Comparison of ENCODE assay signal across 1 cellular context in genomic region chr15:76931397-76932089, GRCh38.
A peak's percentile ranks its signal among the peaks of the same experiment; 100 is the strongest.
TF ChIP-seq lines count a peak whose summit lies in the region.

Gene RCN2, plus strand, starts transcription at chr15:76931749. Its CDS starts 93 bp downstream, at chr15:76931842.

TF ChIP-seq in HepG2, 621 proteins besides CTCF, POLR2A, EP300 and RAD21 (continued from another document and continues in another):
- TF ChIP-seq, protein P1, sequence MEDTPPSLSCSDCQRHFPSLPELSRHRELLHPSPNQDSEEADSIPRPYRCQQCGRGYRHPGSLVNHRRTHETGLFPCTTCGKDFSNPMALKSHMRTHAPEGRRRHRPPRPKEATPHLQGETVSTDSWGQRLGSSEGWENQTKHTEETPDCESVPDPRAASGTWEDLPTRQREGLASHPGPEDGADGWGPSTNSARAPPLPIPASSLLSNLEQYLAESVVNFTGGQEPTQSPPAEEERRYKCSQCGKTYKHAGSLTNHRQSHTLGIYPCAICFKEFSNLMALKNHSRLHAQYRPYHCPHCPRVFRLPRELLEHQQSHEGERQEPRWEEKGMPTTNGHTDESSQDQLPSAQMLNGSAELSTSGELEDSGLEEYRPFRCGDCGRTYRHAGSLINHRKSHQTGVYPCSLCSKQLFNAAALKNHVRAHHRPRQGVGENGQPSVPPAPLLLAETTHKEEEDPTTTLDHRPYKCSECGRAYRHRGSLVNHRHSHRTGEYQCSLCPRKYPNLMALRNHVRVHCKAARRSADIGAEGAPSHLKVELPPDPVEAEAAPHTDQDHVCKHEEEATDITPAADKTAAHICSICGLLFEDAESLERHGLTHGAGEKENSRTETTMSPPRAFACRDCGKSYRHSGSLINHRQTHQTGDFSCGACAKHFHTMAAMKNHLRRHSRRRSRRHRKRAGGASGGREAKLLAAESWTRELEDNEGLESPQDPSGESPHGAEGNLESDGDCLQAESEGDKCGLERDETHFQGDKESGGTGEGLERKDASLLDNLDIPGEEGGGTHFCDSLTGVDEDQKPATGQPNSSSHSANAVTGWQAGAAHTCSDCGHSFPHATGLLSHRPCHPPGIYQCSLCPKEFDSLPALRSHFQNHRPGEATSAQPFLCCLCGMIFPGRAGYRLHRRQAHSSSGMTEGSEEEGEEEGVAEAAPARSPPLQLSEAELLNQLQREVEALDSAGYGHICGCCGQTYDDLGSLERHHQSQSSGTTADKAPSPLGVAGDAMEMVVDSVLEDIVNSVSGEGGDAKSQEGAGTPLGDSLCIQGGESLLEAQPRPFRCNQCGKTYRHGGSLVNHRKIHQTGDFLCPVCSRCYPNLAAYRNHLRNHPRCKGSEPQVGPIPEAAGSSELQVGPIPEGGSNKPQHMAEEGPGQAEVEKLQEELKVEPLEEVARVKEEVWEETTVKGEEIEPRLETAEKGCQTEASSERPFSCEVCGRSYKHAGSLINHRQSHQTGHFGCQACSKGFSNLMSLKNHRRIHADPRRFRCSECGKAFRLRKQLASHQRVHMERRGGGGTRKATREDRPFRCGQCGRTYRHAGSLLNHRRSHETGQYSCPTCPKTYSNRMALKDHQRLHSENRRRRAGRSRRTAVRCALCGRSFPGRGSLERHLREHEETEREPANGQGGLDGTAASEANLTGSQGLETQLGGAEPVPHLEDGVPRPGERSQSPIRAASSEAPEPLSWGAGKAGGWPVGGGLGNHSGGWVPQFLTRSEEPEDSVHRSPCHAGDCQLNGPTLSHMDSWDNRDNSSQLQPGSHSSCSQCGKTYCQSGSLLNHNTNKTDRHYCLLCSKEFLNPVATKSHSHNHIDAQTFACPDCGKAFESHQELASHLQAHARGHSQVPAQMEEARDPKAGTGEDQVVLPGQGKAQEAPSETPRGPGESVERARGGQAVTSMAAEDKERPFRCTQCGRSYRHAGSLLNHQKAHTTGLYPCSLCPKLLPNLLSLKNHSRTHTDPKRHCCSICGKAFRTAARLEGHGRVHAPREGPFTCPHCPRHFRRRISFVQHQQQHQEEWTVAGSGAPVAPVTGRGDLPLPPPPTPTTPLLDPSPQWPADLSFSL (CRISPR knock-in tag; IDR thresholded peaks at IDR 0.05): no peak
- TF ChIP-seq GATAD2A (CRISPR knock-in tag; IDR thresholded peaks at IDR 0.05): no peak
- no peak for TF ChIP-seq DPF2 (CRISPR knock-in tag; IDR thresholded peaks at IDR 0.05; ENCODE audit: borderline replicate concordance, low read depth)
- TF ChIP-seq, protein P2, sequence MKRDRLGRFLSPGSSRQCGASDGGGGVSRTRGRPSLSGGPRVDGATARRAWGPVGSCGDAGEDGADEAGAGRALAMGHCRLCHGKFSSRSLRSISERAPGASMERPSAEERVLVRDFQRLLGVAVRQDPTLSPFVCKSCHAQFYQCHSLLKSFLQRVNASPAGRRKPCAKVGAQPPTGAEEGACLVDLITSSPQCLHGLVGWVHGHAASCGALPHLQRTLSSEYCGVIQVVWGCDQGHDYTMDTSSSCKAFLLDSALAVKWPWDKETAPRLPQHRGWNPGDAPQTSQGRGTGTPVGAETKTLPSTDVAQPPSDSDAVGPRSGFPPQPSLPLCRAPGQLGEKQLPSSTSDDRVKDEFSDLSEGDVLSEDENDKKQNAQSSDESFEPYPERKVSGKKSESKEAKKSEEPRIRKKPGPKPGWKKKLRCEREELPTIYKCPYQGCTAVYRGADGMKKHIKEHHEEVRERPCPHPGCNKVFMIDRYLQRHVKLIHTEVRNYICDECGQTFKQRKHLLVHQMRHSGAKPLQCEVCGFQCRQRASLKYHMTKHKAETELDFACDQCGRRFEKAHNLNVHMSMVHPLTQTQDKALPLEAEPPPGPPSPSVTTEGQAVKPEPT (CRISPR knock-in tag; IDR thresholded peaks at IDR 0.05; ENCODE audit: low read depth): no peak
- no peak for TF ChIP-seq IKZF4 (CRISPR knock-in tag; IDR thresholded peaks at IDR 0.05; ENCODE audit: borderline replicate concordance, low read depth, not compliant biosample characterization)
- TF ChIP-seq SAFB2 (CRISPR knock-in tag; IDR thresholded peaks at IDR 0.05; ENCODE audit: borderline replicate concordance, low read depth): peak; percentile 81; the same call in 1 of the 2 replicates
- TF ChIP-seq ZNF563 (CRISPR knock-in tag; IDR thresholded peaks at IDR 0.05): peak; percentile 83; the same call in 1 of the 2 replicates
- TF ChIP-seq, protein P3, sequence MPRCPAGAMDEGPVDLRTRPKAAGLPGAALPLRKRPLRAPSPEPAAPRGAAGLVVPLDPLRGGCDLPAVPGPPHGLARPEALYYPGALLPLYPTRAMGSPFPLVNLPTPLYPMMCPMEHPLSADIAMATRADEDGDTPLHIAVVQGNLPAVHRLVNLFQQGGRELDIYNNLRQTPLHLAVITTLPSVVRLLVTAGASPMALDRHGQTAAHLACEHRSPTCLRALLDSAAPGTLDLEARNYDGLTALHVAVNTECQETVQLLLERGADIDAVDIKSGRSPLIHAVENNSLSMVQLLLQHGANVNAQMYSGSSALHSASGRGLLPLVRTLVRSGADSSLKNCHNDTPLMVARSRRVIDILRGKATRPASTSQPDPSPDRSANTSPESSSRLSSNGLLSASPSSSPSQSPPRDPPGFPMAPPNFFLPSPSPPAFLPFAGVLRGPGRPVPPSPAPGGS (CRISPR knock-in tag; IDR thresholded peaks at IDR 0.05): peak; percentile 82
- TF ChIP-seq SIN3A (IDR thresholded peaks at IDR 0.05; ENCODE audit: borderline replicate concordance, low read depth, low read length): no peak; the same call in 1 of the 2 replicates
- TF ChIP-seq EEA1 (CRISPR knock-in tag; IDR thresholded peaks at IDR 0.05; ENCODE audit: borderline replicate concordance): no peak
- TF ChIP-seq ZNF264 (CRISPR knock-in tag; IDR thresholded peaks at IDR 0.05): no peak
- no peak for TF ChIP-seq ZNF569 (CRISPR knock-in tag; IDR thresholded peaks at IDR 0.05; ENCODE audit: borderline replicate concordance)
- peak; percentile 84 for TF ChIP-seq GMEB1 (CRISPR knock-in tag; IDR thresholded peaks at IDR 0.05; ENCODE audit: borderline replicate concordance)
- TF ChIP-seq ZNF10 (CRISPR knock-in tag; IDR thresholded peaks at IDR 0.05; ENCODE audit: borderline replicate concordance, low read depth): no peak
- TF ChIP-seq, protein P4, sequence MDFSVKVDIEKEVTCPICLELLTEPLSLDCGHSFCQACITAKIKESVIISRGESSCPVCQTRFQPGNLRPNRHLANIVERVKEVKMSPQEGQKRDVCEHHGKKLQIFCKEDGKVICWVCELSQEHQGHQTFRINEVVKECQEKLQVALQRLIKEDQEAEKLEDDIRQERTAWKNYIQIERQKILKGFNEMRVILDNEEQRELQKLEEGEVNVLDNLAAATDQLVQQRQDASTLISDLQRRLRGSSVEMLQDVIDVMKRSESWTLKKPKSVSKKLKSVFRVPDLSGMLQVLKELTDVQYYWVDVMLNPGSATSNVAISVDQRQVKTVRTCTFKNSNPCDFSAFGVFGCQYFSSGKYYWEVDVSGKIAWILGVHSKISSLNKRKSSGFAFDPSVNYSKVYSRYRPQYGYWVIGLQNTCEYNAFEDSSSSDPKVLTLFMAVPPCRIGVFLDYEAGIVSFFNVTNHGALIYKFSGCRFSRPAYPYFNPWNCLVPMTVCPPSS (IDR thresholded peaks at IDR 0.05): no peak
- no peak for TF ChIP-seq HOXA9 (CRISPR knock-in tag; IDR thresholded peaks at IDR 0.05; ENCODE audit: borderline replicate concordance)
- TF ChIP-seq, protein P5, sequence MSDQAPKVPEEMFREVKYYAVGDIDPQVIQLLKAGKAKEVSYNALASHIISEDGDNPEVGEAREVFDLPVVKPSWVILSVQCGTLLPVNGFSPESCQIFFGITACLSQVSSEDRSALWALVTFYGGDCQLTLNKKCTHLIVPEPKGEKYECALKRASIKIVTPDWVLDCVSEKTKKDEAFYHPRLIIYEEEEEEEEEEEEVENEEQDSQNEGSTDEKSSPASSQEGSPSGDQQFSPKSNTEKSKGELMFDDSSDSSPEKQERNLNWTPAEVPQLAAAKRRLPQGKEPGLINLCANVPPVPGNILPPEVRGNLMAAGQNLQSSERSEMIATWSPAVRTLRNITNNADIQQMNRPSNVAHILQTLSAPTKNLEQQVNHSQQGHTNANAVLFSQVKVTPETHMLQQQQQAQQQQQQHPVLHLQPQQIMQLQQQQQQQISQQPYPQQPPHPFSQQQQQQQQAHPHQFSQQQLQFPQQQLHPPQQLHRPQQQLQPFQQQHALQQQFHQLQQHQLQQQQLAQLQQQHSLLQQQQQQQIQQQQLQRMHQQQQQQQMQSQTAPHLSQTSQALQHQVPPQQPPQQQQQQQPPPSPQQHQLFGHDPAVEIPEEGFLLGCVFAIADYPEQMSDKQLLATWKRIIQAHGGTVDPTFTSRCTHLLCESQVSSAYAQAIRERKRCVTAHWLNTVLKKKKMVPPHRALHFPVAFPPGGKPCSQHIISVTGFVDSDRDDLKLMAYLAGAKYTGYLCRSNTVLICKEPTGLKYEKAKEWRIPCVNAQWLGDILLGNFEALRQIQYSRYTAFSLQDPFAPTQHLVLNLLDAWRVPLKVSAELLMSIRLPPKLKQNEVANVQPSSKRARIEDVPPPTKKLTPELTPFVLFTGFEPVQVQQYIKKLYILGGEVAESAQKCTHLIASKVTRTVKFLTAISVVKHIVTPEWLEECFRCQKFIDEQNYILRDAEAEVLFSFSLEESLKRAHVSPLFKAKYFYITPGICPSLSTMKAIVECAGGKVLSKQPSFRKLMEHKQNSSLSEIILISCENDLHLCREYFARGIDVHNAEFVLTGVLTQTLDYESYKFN (CRISPR knock-in tag; conservative IDR thresholded peaks at IDR 0.05): 0 out of 2 replicates have a peak, but pooled peaks have one; percentile 17
- TF ChIP-seq NFIC (IDR thresholded peaks at IDR 0.05; ENCODE audit: low read length): no peak
- TF ChIP-seq SIN3B (IDR thresholded peaks at IDR 0.05; ENCODE audit: low read length): no peak
- TF ChIP-seq, protein P6, sequence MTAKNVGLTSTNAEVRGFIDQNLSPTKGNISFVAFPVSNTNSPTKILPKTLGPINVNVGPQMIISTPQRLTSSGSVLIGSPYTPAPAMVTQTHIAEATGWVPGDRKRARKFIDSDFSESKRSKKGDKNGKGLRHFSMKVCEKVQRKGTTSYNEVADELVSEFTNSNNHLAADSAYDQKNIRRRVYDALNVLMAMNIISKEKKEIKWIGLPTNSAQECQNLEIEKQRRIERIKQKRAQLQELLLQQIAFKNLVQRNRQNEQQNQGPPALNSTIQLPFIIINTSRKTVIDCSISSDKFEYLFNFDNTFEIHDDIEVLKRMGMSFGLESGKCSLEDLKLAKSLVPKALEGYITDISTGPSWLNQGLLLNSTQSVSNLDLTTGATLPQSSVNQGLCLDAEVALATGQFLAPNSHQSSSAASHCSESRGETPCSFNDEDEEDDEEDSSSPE (CRISPR knock-in tag; IDR thresholded peaks at IDR 0.05): peak; percentile 81
- no peak for TF ChIP-seq ZNF891 (CRISPR knock-in tag; IDR thresholded peaks at IDR 0.05)
- TF ChIP-seq ZNF782 (CRISPR knock-in tag; IDR thresholded peaks at IDR 0.05; ENCODE audit: borderline replicate concordance): no peak
- peak; percentile 83 for TF ChIP-seq ZNF574 (CRISPR knock-in tag; IDR thresholded peaks at IDR 0.05)
- TF ChIP-seq TRAFD1 (CRISPR knock-in tag; IDR thresholded peaks at IDR 0.05; ENCODE audit: borderline replicate concordance): no peak
- no peak for TF ChIP-seq DMTF1 (CRISPR knock-in tag; IDR thresholded peaks at IDR 0.05)
- TF ChIP-seq NCOA5 (CRISPR knock-in tag; IDR thresholded peaks at IDR 0.05): no peak
- no peak for TF ChIP-seq ZFP41 (CRISPR knock-in tag; IDR thresholded peaks at IDR 0.05; ENCODE audit: borderline replicate concordance)
